ENCODE assay signal across 1 cellular context in genomic region chr2:231043796-231044195, GRCh38.
TF ChIP-seq lines count a peak whose summit lies in the region.

No MANE protein-coding gene starts in this region.

TF ChIP-seq in HepG2, 621 proteins besides CTCF, POLR2A, EP300 and RAD21:
- TF ChIP-seq MBD4 (IDR thresholded peaks at IDR 0.05; ENCODE audit: borderline replicate concordance, low read length): 0 out of 2 replicates have a peak, but pooled peaks have one; percentile 23
- no peak for TF ChIP-seq HOXD1 (CRISPR knock-in tag; IDR thresholded peaks at IDR 0.05)
- no peak for TF ChIP-seq RNF2 (conservative IDR thresholded peaks at IDR 0.05; ENCODE audit: low read depth)
- no peak for TF ChIP-seq ZNF589 (CRISPR knock-in tag; conservative IDR thresholded peaks at IDR 0.05)
TF ChIP-seq in HepG2: peak in this region for 1.
